Comparison of ENCODE assay signal across 8 cellular contexts in the genomic region with DNA sequence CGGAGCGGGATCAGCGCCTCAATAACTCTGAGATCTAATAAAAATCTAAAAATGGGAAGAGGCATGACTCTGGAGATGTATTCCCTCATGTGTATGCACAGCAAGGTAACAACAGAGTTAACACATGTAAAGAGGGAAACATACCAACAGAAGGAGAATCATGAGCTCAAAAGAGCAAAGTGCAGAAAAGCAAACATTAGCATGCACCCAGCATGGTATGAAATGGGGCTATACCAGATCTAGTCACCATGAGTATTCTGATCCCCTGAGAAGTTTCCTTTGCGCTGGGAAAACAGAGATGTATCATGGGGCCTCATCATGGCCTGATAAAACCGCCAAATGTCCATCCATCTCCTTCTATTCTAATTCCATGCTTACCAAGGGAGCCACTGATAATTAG.
"Had no signal": no experiment of that assay in that cellular context is flagged by ENCODE, and none has a peak within 500 bp of the region (broad histone marks: within the 10 kb centered on the region; RNA-seq: fewer than 3 reads in every experiment).

No MANE protein-coding gene starts in this region.

- ATAC-seq: GM12878 had no signal

- DNase-seq: GDM1, GF-D8 had no signal

- FAIRE-seq: G401.6, GM12878, GM12891, GM12892, GM18507, GM19239 had no signal

- H3K4me3 ChIP-seq: GM12878 had no signal
